1 cellular context compared by ENCODE assay signal in the genomic region with DNA sequence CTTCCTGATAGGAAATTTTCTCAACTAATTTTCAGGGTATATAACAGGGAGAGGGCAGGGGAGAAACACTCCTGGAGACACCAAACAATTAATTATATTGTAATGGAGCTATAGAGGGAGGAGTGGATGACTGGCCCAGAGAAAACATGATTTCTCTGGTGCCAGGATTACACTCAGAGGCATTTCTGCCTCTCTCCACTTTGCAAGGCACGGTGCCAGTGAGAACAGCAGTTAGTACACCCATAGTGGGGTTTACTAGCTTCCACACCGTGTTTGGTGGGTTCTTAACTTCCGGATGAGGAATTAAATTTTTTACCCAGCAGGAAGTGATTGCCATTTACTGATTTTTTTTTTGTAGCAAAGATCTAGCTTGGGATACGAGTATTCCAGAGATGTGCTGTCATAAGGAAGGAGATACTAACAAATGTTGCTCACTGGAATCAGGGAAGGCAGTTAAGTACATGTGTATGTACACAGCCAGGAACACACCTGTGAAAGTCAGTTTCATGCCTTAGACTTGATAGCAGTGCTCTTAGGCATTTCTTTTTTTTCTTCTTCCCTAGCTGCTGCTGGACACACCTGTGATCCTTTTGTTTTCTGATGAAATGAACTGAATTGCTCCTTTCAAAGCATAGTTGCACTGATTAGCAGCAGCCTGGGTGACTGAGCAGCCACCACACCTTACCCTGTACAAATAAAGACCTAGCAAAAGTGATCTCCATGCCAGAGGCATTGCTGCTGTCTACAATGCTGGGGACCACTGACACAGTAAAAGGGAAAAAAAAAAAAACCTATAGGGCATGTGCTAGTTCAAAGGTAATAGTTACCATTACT.
TF ChIP-seq lines count a peak whose summit lies in the region.

No MANE protein-coding gene starts in this region.

TF ChIP-seq in WTC11, 78 proteins besides CTCF, POLR2A, EP300 and RAD21 (continued from another document):
- TF ChIP-seq, protein P1, sequence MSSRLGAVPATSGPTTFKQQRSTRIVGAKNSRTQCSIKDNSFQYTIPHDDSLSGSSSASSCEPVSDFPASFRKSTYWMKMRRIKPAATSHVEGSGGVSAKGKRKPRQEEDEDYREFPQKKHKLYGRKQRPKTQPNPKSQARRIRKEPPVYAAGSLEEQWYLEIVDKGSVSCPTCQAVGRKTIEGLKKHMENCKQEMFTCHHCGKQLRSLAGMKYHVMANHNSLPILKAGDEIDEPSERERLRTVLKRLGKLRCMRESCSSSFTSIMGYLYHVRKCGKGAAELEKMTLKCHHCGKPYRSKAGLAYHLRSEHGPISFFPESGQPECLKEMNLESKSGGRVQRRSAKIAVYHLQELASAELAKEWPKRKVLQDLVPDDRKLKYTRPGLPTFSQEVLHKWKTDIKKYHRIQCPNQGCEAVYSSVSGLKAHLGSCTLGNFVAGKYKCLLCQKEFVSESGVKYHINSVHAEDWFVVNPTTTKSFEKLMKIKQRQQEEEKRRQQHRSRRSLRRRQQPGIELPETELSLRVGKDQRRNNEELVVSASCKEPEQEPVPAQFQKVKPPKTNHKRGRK (CRISPR knock-in tag; IDR thresholded peaks at IDR 0.05; ENCODE audit: borderline replicate concordance), result no peak
- TF ChIP-seq, protein P2, sequence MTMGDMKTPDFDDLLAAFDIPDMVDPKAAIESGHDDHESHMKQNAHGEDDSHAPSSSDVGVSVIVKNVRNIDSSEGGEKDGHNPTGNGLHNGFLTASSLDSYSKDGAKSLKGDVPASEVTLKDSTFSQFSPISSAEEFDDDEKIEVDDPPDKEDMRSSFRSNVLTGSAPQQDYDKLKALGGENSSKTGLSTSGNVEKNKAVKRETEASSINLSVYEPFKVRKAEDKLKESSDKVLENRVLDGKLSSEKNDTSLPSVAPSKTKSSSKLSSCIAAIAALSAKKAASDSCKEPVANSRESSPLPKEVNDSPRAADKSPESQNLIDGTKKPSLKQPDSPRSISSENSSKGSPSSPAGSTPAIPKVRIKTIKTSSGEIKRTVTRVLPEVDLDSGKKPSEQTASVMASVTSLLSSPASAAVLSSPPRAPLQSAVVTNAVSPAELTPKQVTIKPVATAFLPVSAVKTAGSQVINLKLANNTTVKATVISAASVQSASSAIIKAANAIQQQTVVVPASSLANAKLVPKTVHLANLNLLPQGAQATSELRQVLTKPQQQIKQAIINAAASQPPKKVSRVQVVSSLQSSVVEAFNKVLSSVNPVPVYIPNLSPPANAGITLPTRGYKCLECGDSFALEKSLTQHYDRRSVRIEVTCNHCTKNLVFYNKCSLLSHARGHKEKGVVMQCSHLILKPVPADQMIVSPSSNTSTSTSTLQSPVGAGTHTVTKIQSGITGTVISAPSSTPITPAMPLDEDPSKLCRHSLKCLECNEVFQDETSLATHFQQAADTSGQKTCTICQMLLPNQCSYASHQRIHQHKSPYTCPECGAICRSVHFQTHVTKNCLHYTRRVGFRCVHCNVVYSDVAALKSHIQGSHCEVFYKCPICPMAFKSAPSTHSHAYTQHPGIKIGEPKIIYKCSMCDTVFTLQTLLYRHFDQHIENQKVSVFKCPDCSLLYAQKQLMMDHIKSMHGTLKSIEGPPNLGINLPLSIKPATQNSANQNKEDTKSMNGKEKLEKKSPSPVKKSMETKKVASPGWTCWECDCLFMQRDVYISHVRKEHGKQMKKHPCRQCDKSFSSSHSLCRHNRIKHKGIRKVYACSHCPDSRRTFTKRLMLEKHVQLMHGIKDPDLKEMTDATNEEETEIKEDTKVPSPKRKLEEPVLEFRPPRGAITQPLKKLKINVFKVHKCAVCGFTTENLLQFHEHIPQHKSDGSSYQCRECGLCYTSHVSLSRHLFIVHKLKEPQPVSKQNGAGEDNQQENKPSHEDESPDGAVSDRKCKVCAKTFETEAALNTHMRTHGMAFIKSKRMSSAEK (CRISPR knock-in tag; IDR thresholded peaks at IDR 0.05; ENCODE audit: borderline replicate concordance), result no peak
- TF ChIP-seq, protein P3, sequence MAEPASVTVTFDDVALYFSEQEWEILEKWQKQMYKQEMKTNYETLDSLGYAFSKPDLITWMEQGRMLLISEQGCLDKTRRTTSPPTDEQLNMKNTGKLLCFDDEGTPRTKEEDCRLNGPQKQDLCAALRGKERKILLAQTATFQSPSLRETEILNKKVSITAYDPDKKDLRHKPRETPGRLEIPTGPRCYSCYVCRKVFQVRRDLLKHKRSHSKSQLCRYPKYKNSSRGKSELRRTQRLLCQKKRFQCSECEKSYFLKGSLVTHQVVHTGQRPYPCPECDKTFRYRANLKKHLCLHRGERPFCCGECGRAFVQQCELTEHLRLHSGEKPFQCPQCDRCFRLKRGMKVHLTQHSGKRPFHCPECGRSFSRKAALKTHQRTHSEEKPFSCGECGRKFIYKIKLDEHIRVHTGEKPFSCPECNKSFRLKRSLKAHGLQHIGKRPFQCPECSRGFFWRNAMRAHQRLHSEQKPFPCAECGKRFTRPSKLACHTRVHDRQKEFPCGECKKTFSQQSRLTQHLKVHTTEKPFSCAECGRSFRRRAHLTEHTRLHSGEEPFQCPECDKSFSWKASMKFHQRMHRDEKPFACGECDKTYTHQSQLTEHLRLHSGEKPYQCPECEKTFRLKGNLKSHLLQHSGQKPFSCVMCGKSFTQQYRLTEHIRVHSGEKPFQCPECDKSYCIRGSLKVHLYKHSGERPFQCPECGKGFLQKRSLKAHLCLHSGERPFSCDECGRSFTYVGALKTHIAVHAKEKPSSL (CRISPR knock-in tag; conservative IDR thresholded peaks at IDR 0.05), result no peak
- TF ChIP-seq TCF7 (CRISPR knock-in tag; IDR thresholded peaks at IDR 0.05; ENCODE audit: low read depth) (no peak), ZNF219 (CRISPR knock-in tag; IDR thresholded peaks at IDR 0.05; ENCODE audit: borderline replicate concordance) (no peak), SMAD4 (CRISPR knock-in tag; IDR thresholded peaks at IDR 0.05) (no peak), FOXJ3 (CRISPR knock-in tag; IDR thresholded peaks at IDR 0.05; ENCODE audit: borderline replicate concordance) (no peak), FOXP1 (CRISPR knock-in tag; IDR thresholded peaks at IDR 0.05; ENCODE audit: borderline replicate concordance) (no peak), ZNF317 (CRISPR knock-in tag; IDR thresholded peaks at IDR 0.05; ENCODE audit: borderline replicate concordance, low read depth) (no peak), ZNF232 (CRISPR knock-in tag; IDR thresholded peaks at IDR 0.05) (no peak)
- TF ChIP-seq, protein P4, sequence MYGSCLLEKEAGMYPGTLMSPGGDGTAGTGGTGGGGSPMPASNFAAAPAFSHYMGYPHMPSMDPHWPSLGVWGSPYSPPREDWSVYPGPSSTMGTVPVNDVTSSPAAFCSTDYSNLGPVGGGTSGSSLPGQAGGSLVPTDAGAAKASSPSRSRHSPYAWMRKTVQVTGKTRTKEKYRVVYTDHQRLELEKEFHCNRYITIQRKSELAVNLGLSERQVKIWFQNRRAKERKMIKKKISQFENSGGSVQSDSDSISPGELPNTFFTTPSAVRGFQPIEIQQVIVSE (CRISPR knock-in tag; IDR thresholded peaks at IDR 0.05; ENCODE audit: borderline replicate concordance), result no peak
- TF ChIP-seq, protein P5, sequence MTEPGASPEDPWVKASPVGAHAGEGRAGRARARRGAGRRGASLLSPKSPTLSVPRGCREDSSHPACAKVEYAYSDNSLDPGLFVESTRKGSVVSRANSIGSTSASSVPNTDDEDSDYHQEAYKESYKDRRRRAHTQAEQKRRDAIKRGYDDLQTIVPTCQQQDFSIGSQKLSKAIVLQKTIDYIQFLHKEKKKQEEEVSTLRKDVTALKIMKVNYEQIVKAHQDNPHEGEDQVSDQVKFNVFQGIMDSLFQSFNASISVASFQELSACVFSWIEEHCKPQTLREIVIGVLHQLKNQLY (CRISPR knock-in tag; IDR thresholded peaks at IDR 0.05), result no peak
- TF ChIP-seq, protein P6, sequence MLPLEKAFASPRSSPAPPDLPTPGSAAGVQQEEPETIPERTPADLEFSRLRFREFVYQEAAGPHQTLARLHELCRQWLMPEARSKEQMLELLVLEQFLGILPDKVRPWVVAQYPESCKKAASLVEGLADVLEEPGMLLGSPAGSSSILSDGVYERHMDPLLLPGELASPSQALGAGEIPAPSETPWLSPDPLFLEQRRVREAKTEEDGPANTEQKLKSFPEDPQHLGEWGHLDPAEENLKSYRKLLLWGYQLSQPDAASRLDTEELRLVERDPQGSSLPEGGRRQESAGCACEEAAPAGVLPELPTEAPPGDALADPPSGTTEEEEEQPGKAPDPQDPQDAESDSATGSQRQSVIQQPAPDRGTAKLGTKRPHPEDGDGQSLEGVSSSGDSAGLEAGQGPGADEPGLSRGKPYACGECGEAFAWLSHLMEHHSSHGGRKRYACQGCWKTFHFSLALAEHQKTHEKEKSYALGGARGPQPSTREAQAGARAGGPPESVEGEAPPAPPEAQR (CRISPR knock-in tag; IDR thresholded peaks at IDR 0.05), result no peak
- TF ChIP-seq, protein P7, sequence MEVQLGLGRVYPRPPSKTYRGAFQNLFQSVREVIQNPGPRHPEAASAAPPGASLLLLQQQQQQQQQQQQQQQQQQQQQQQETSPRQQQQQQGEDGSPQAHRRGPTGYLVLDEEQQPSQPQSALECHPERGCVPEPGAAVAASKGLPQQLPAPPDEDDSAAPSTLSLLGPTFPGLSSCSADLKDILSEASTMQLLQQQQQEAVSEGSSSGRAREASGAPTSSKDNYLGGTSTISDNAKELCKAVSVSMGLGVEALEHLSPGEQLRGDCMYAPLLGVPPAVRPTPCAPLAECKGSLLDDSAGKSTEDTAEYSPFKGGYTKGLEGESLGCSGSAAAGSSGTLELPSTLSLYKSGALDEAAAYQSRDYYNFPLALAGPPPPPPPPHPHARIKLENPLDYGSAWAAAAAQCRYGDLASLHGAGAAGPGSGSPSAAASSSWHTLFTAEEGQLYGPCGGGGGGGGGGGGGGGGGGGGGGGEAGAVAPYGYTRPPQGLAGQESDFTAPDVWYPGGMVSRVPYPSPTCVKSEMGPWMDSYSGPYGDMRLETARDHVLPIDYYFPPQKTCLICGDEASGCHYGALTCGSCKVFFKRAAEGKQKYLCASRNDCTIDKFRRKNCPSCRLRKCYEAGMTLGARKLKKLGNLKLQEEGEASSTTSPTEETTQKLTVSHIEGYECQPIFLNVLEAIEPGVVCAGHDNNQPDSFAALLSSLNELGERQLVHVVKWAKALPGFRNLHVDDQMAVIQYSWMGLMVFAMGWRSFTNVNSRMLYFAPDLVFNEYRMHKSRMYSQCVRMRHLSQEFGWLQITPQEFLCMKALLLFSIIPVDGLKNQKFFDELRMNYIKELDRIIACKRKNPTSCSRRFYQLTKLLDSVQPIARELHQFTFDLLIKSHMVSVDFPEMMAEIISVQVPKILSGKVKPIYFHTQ (CRISPR knock-in tag; IDR thresholded peaks at IDR 0.05), result no peak
- TF ChIP-seq, protein P8, sequence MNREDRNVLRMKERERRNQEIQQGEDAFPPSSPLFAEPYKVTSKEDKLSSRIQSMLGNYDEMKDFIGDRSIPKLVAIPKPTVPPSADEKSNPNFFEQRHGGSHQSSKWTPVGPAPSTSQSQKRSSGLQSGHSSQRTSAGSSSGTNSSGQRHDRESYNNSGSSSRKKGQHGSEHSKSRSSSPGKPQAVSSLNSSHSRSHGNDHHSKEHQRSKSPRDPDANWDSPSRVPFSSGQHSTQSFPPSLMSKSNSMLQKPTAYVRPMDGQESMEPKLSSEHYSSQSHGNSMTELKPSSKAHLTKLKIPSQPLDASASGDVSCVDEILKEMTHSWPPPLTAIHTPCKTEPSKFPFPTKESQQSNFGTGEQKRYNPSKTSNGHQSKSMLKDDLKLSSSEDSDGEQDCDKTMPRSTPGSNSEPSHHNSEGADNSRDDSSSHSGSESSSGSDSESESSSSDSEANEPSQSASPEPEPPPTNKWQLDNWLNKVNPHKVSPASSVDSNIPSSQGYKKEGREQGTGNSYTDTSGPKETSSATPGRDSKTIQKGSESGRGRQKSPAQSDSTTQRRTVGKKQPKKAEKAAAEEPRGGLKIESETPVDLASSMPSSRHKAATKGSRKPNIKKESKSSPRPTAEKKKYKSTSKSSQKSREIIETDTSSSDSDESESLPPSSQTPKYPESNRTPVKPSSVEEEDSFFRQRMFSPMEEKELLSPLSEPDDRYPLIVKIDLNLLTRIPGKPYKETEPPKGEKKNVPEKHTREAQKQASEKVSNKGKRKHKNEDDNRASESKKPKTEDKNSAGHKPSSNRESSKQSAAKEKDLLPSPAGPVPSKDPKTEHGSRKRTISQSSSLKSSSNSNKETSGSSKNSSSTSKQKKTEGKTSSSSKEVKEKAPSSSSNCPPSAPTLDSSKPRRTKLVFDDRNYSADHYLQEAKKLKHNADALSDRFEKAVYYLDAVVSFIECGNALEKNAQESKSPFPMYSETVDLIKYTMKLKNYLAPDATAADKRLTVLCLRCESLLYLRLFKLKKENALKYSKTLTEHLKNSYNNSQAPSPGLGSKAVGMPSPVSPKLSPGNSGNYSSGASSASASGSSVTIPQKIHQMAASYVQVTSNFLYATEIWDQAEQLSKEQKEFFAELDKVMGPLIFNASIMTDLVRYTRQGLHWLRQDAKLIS (CRISPR knock-in tag; IDR thresholded peaks at IDR 0.05; ENCODE audit: borderline replicate concordance), result no peak
- TF ChIP-seq, protein P9, sequence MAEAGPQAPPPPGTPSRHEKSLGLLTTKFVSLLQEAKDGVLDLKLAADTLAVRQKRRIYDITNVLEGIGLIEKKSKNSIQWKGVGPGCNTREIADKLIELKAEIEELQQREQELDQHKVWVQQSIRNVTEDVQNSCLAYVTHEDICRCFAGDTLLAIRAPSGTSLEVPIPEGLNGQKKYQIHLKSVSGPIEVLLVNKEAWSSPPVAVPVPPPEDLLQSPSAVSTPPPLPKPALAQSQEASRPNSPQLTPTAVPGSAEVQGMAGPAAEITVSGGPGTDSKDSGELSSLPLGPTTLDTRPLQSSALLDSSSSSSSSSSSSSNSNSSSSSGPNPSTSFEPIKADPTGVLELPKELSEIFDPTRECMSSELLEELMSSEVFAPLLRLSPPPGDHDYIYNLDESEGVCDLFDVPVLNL (CRISPR knock-in tag; IDR thresholded peaks at IDR 0.05; ENCODE audit: borderline replicate concordance, low read depth), result no peak
- TF ChIP-seq, protein P10, sequence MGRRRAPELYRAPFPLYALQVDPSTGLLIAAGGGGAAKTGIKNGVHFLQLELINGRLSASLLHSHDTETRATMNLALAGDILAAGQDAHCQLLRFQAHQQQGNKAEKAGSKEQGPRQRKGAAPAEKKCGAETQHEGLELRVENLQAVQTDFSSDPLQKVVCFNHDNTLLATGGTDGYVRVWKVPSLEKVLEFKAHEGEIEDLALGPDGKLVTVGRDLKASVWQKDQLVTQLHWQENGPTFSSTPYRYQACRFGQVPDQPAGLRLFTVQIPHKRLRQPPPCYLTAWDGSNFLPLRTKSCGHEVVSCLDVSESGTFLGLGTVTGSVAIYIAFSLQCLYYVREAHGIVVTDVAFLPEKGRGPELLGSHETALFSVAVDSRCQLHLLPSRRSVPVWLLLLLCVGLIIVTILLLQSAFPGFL (CRISPR knock-in tag; IDR thresholded peaks at IDR 0.05; ENCODE audit: borderline replicate concordance), result no peak
